Comparison of ENCODE assay signal across 12 cellular contexts in the genomic region with DNA sequence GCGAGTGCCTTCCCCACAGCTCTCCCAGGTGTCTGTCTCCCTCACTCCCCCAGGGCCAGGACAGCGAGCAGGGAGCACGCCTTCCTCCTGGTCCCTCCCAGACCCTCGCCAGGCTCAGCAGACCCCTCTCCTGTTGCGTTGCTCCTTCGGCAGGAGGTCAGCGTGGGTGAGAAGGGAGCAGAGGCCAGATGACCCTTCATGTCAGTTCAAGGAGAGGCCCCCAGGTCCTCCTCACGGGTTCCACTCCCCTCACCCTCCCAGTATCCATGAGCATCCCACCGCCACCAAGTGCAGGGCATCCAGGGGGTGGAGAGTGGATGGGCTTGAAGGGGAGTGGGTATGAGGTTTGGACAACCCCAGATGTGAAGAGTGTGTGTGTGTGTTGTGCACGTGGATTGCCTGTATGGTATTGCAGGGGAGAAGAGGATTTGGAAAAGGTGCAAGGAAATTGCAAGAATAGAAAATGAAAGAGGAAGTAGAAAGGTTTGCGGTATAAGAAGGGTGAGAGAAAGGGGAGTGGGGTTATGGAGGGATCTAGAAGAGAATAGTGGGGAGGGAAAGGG. TPM values are rescaled to one million over a fixed set of nuclear protein-coding genes. Genes with fewer than 3 reads are reported as not detected.
DNase-seq lines count a peak whose midpoint lies in the region; ATAC-seq and TF ChIP-seq lines count a peak whose summit lies in the region.
"Had no signal": no experiment of that assay in that cellular context is flagged by ENCODE, and none has a peak within 500 bp of the region (broad histone marks: within the 10 kb centered on the region; RNA-seq: fewer than 3 reads in every experiment).

No MANE protein-coding gene starts in this region.

- no peak overlapping the region for H3K27ac ChIP-seq in CD8-positive, alpha-beta T cell (ENCODE audit: low read depth, low read length)
- H3K27ac ChIP-seq in MM.1S (ENCODE audit: low read length) (no peak overlapping the region), brain microvascular endothelial cell (peak overlapping the region; percentile 49), neuronal stem cell (replicated peaks; ENCODE audit: low read length) (no peak overlapping the region)

- H2AFZ ChIP-seq in MM.1S (ENCODE audit: low read length) (peak overlapping the region; percentile 51; the same call in 1 of the 2 replicates), neuronal stem cell (ENCODE audit: low read length) (no peak overlapping the region)

- H3K79me1 ChIP-seq in neuronal stem cell (ENCODE audit: low read depth, low read length), result peaks cover 2% of the 10 kb centered on the region

- peak overlapping the region; percentile 73 for H3K4me3 Mint-ChIP-seq in CD8-positive, alpha-beta T cell

- 96% methylated on average over 1 of the region's 11 CpGs; no CpG with 5 or more reads in 1 of the 2 donors for WGBS in neuronal stem cell (ENCODE audit: extremely low coverage in 2 of 2, insufficient read length in 2 of 2, insufficient replicate concordance in 1 of 2), 2 donors

- H3K4me3 ChIP-seq in CD8-positive, alpha-beta T cell (ENCODE audit: low read depth, low read length), result peak overlapping the region; percentile 5
- H3K4me3 ChIP-seq in MM.1S (ENCODE audit: low read length) (peak overlapping the region; percentile 42; the same call in 1 of the 2 replicates), brain microvascular endothelial cell (ENCODE audit: low read depth, low read length) (no peak overlapping the region), neuronal stem cell (ENCODE audit: low read length in 2 of 2) (no peak overlapping the region)

- H3K4me1 Mint-ChIP-seq in CD8-positive, alpha-beta T cell (ENCODE audit: low read depth), result peaks cover 12% of the 10 kb centered on the region

- no peaks in the 10 kb centered on the region for H3K27me3 ChIP-seq in CD8-positive, alpha-beta T cell (ENCODE audit: insufficient read depth, low read length)
- H3K27me3 ChIP-seq in MM.1S (replicated peaks; ENCODE audit: insufficient read depth, low read length) (peaks cover 25% of the 10 kb centered on the region), brain microvascular endothelial cell (replicated peaks) (no peaks in the 10 kb centered on the region), neuronal stem cell (ENCODE audit: control insufficient read depth in 3 of 3, insufficient read depth in 3 of 3, low read depth in 1 of 3, low read length in 3 of 3) (peaks cover 0 to 11% (median 0%) of the 10 kb centered on the region in 3 experiments)
- H3K27me3 ChIP-seq: left lung had no signal

- intact Hi-C loops in CD8-positive, alpha-beta T cell (cut with DNase I, micrococcal nuclease), result no loop called here

- peak in 1 of 7 experiments; percentile 8 for DNase-seq in CD8-positive, alpha-beta T cell
- no peak for DNase-seq in MM.1S
- DNase-seq in brain microvascular endothelial cell, result no peak
- DNase-seq in neuronal stem cell (ENCODE audit: low spot score), result no peak
- DNase-seq in NCI-H146 (lab: John Stamatoyannopoulos, UW), result no peak
- DNase-seq in GM19240 (ENCODE audit: insufficient read length, low spot score), result no peak
- DNase-seq: GOT3 had no signal

- peak overlapping the region; percentile 68 for H2BK120ac ChIP-seq in neuronal stem cell (ENCODE audit: low read depth, low read length)

- H3K36me3 ChIP-seq in CD8-positive, alpha-beta T cell (ENCODE audit: insufficient read depth, low read length), result no peaks in the 10 kb centered on the region
- H3K36me3 ChIP-seq in MM.1S (replicated peaks; ENCODE audit: insufficient read depth, low read length) (no peaks in the 10 kb centered on the region), brain microvascular endothelial cell (replicated peaks) (peaks cover 63% of the 10 kb centered on the region), neuronal stem cell (replicated peaks in 1 of 2; ENCODE audit: control insufficient read depth in 2 of 2, insufficient read depth in 2 of 2, low read length in 2 of 2) (peaks cover 0 to 4% of the 10 kb centered on the region in 2 donors)

- H3K4ac ChIP-seq in neuronal stem cell (ENCODE audit: low read length), result peak overlapping the region; percentile 85

- peaks cover 5% of the 10 kb centered on the region; the same call in 1 of the 2 replicates for H3F3A ChIP-seq in MM.1S (ENCODE audit: insufficient read depth, low read length)

- H3K9me3 ChIP-seq in CD8-positive, alpha-beta T cell (ENCODE audit: low read length), result no peaks in the 10 kb centered on the region
- no peaks in the 10 kb centered on the region for H3K9me3 ChIP-seq in MM.1S (replicated peaks; ENCODE audit: insufficient read depth, low read length)
- H3K9me3 ChIP-seq in neuronal stem cell (replicated peaks in 1 of 2; ENCODE audit: control insufficient read depth in 2 of 2, insufficient read depth in 1 of 2, low read depth in 1 of 2, low read length in 2 of 2), result peaks cover 0 to 3% of the 10 kb centered on the region in 2 donors
- H3K9me3 ChIP-seq: left lung had no signal

- H3K9me2 ChIP-seq in MM.1S (replicated peaks; ENCODE audit: insufficient read depth, low read length), result no peaks in the 10 kb centered on the region

- H3K18ac ChIP-seq in neuronal stem cell (ENCODE audit: low read length), result peak overlapping the region; percentile 95

- peak overlapping the region; percentile 96 for H2BK5ac ChIP-seq in neuronal stem cell (ENCODE audit: low read length)

- ATAC-seq in CD8-positive, alpha-beta T cell, result peak; percentile 29
- ATAC-seq in GM21717 (IDR thresholded peaks at IDR 0.05; ENCODE audit: unreplicated experiment) (no peak), GM19452 (IDR thresholded peaks at IDR 0.05; ENCODE audit: unreplicated experiment) (no peak)

- no peak overlapping the region for H3K27ac Mint-ChIP-seq in CD8-positive, alpha-beta T cell

- no peaks in the 10 kb centered on the region for H3K9me3 Mint-ChIP-seq in CD8-positive, alpha-beta T cell

- H3K79me2 ChIP-seq in MM.1S (ENCODE audit: low read length), result no peaks in the 10 kb centered on the region

- H2BK15ac ChIP-seq in neuronal stem cell (ENCODE audit: low read length), result peak overlapping the region; percentile 100

- H2BK12ac ChIP-seq in neuronal stem cell (ENCODE audit: low read length), result peak overlapping the region; percentile 97

- H2AK5ac ChIP-seq in neuronal stem cell (ENCODE audit: low read depth, low read length), result peak overlapping the region; percentile 77

- H3K4me1 ChIP-seq in CD8-positive, alpha-beta T cell (ENCODE audit: insufficient read depth, low read length), result peaks cover 10% of the 10 kb centered on the region
- H3K4me1 ChIP-seq in MM.1S (ENCODE audit: low read length) (peaks cover 16% of the 10 kb centered on the region), neuronal stem cell (ENCODE audit: control insufficient read depth in 2 of 2, insufficient read depth in 1 of 2, low read depth in 1 of 2, low read length in 2 of 2) (peaks cover 25 to 28% of the 10 kb centered on the region in 2 donors)

- TF ChIP-seq CTCF in CD8-positive, alpha-beta T cell (IDR thresholded peaks at IDR 0.05), result no peak
- TF ChIP-seq CTCF in MM.1S (IDR thresholded peaks at IDR 0.05; ENCODE audit: low read length) (no peak), brain microvascular endothelial cell (IDR thresholded peaks at IDR 0.05; ENCODE audit: low read depth, low read length, missing control alignments) (no peak)

- H3K4me2 ChIP-seq in MM.1S (ENCODE audit: low read depth, low read length) (peak overlapping the region; percentile 92), neuronal stem cell (ENCODE audit: insufficient read depth, low read length, poor library complexity, severe bottlenecking) (no peak overlapping the region)

- no peaks in the 10 kb centered on the region for H3K36me3 Mint-ChIP-seq in CD8-positive, alpha-beta T cell

- in situ Hi-C loops in brain microvascular endothelial cell (cut with HindIII; ENCODE audit: low pct_ligation_motif_present, low sequenced_read_pairs), result no loop called here

- no peak overlapping the region for H3K9ac ChIP-seq in MM.1S (ENCODE audit: low read length)
- H3K9ac ChIP-seq in neuronal stem cell (ENCODE audit: low read depth, low read length, poor library complexity), result peak overlapping the region; percentile 50

- CTCF ChIA-PET in CD8-positive, alpha-beta T cell (lab: Charles Lee), result no interaction called here

- peak overlapping the region; percentile 97 for H4K8ac ChIP-seq in neuronal stem cell (ENCODE audit: low read depth, low read length)

- H3K23ac ChIP-seq in neuronal stem cell (ENCODE audit: low read depth, low read length, poor library complexity), result peak overlapping the region; percentile 92

- peak overlapping the region; percentile 67 for H3K14ac ChIP-seq in neuronal stem cell (ENCODE audit: low read length)

- POLR2A ChIA-PET in CD8-positive, alpha-beta T cell (lab: Charles Lee), result no interaction called here

- H4K20me1 ChIP-seq in MM.1S (ENCODE audit: insufficient read depth, low read length), result no peaks in the 10 kb centered on the region

- no peaks in the 10 kb centered on the region for H3K27me3 Mint-ChIP-seq in CD8-positive, alpha-beta T cell (ENCODE audit: low read depth)

- H4K91ac ChIP-seq in neuronal stem cell (ENCODE audit: low read depth, low read length, poor library complexity), result peak overlapping the region; percentile 86

RNA-seq across cellular contexts. Expression of a gene that starts 17.7 kb away (rescaled TPM):
- under 1 TPM in 1 of 2 experiments, not detected in 1; 0.25 TPM for total RNA-seq in CD8-positive, alpha-beta T cell
- polyA plus RNA-seq in neuronal stem cell (2013, experiment 1 of 2), result 0.57 TPM
- polyA plus RNA-seq in neuronal stem cell (2013, experiment 2 of 2), result 0.35 TPM
- total RNA-seq: dermis microvascular lymphatic vessel endothelial cell, M059J had no signal

RNA-seq across cellular contexts. Expression of a gene that starts 17.9 kb away (rescaled TPM):
- 10 to 100 TPM; 37.2 to 43.8 TPM for total RNA-seq in CD8-positive, alpha-beta T cell
- polyA plus RNA-seq in neuronal stem cell (2013, experiment 1 of 2), result 17.9 TPM
- 18.4 TPM for polyA plus RNA-seq in neuronal stem cell (2013, experiment 2 of 2)

RNA-seq across cellular contexts. Expression of a gene that starts 33.0 kb away (rescaled TPM):
- total RNA-seq in CD8-positive, alpha-beta T cell, result 10 to 100 TPM; 64.3 TPM
- polyA plus RNA-seq in neuronal stem cell (2013, experiment 1 of 2), result 19.8 TPM
- 19.4 TPM for polyA plus RNA-seq in neuronal stem cell (2013, experiment 2 of 2)

RNA-seq across cellular contexts. Expression of a gene that starts 53.6 kb away (rescaled TPM):
- total RNA-seq in CD8-positive, alpha-beta T cell, result under 1 TPM; 0.31 to 0.62 TPM
- 31.6 TPM for polyA plus RNA-seq in neuronal stem cell (2013, experiment 1 of 2)
- polyA plus RNA-seq in neuronal stem cell (2013, experiment 2 of 2), result 33.4 TPM

Comparison
In these comparisons a context has a peak if more than half of its experiments do, and no peak if none do; other contexts are left out.
1. H3K4me3 ChIP-seq: peak in CD8-positive, alpha-beta T cell (single experiment) and MM.1S (single experiment); none in brain microvascular endothelial cell (single experiment) and neuronal stem cell (0 of 2).